ENCODE assay signal across 13 cellular contexts in genomic region chr11:15775051-15775541, GRCh38.
DNase-seq lines count a peak whose midpoint lies in the region; ATAC-seq, FAIRE-seq and TF ChIP-seq lines count a peak whose summit lies in the region.
"Had no signal": no experiment of that assay in that cellular context is flagged by ENCODE, and none has a peak within 500 bp of the region (broad histone marks: within the 10 kb centered on the region; RNA-seq: fewer than 3 reads in every experiment).

No MANE protein-coding gene starts in this region.

- H3K79me2 ChIP-seq in fibroblast of lung (ENCODE audit: control insufficient read depth, insufficient read depth, low read length), result no peaks in the 10 kb centered on the region

- H3K9ac ChIP-seq in fibroblast of lung (ENCODE audit: insufficient read depth, low read length) (no peak overlapping the region), kidney (ENCODE audit: low read length in 2 of 2) (no peak overlapping the region)

- DNase-seq in BE2C (peak; percentile 4), OCI-M1 (lab: John Stamatoyannopoulos, UW) (peak; percentile 6), fibroblast of lung (ENCODE audit: low read depth in 2 of 2) (peak in 1 of 2 donors; percentile 35), nephron progenitor cell (no peak), kidney (no peak), nucleus accumbens (lab: John Stamatoyannopoulos, UW) (no peak), occipital lobe (lab: John Stamatoyannopoulos, UW) (no peak)
- DNase-seq: activated naive CD4-positive, alpha-beta T cell treated with anti-CD3 and anti-CD28 coated beads, Interleukin-2, amount 10 ng/mL, durations not matched to agents 7 days and 5 days; cortex of kidney; NCI-H2107 had no signal

- no peak for ATAC-seq in GM21367 (IDR thresholded peaks at IDR 0.05; ENCODE audit: unreplicated experiment)

- no peak for FAIRE-seq in kidney (lab: Jason Lieb, UNC)

- no peaks in the 10 kb centered on the region for H3K36me3 ChIP-seq in BE2C
- no peaks in the 10 kb centered on the region for H3K36me3 ChIP-seq in fibroblast of lung (ENCODE audit: control insufficient read depth, insufficient read depth, low read length)
- no peaks in the 10 kb centered on the region for H3K36me3 ChIP-seq in kidney (ENCODE audit: control insufficient read depth in 1 of 2, insufficient read depth in 2 of 2, low read length in 2 of 2)

- H3K27ac Mint-ChIP-seq in nephron progenitor cell, result peak overlapping the region; percentile 83
- H3K27ac Mint-ChIP-seq: activated naive CD4-positive, alpha-beta T cell treated with anti-CD3 and anti-CD28 coated beads, Interleukin-2, amount 10 ng/mL, durations not matched to agents 7 days and 5 days; memory B cell; progenitor cell of endocrine pancreas had no signal

- peaks cover 3% of the 10 kb centered on the region for H3K27me3 Mint-ChIP-seq in nephron progenitor cell (ENCODE audit: low read depth, poor library complexity)
- H3K27me3 Mint-ChIP-seq: activated naive CD4-positive, alpha-beta T cell treated with anti-CD3 and anti-CD28 coated beads, Interleukin-2, amount 10 ng/mL, durations not matched to agents 7 days and 5 days; memory B cell had no signal

- H3K9me3 ChIP-seq in BE2C (no peaks in the 10 kb centered on the region), fibroblast of lung (ENCODE audit: control insufficient read depth, insufficient read depth, low read depth, low read length) (no peaks in the 10 kb centered on the region), kidney (ENCODE audit: control insufficient read depth in 1 of 2, low read length in 2 of 2) (no peaks in the 10 kb centered on the region)

- H3K27ac ChIP-seq in fibroblast of lung (ENCODE audit: insufficient read depth, low read length) (no peak overlapping the region), kidney (ENCODE audit: low read depth in 2 of 2, low read length in 2 of 2) (no peak overlapping the region)

- intact Hi-C loops in kidney (cut with DNase I), result no loop called here

- H2AFZ ChIP-seq in fibroblast of lung (ENCODE audit: low read length), result no peak overlapping the region

- peak overlapping the region; percentile 9 for H3K4me2 ChIP-seq in fibroblast of lung (ENCODE audit: extremely low read depth, insufficient read depth, low read length)

- H3K4me1 Mint-ChIP-seq in nephron progenitor cell, result peaks cover 57% of the 10 kb centered on the region
- H3K4me1 Mint-ChIP-seq: activated naive CD4-positive, alpha-beta T cell treated with anti-CD3 and anti-CD28 coated beads, Interleukin-2, amount 10 ng/mL, durations not matched to agents 7 days and 5 days; memory B cell had no signal

- H3K4me1 ChIP-seq in BE2C (no peaks in the 10 kb centered on the region; the same call in 1 of the 2 replicates), fibroblast of lung (ENCODE audit: control insufficient read depth, extremely low read depth, insufficient read depth, low read length) (no peaks in the 10 kb centered on the region), kidney (ENCODE audit: control insufficient read depth in 1 of 2, insufficient read depth in 1 of 2, low read depth in 1 of 2, low read length in 2 of 2) (peaks cover 5 to 10% of the 10 kb centered on the region in 2 donors)

- H3K27me3 ChIP-seq in BE2C, result no peaks in the 10 kb centered on the region
- no peaks in the 10 kb centered on the region for H3K27me3 ChIP-seq in fibroblast of lung (ENCODE audit: control insufficient read depth, insufficient read depth, low read length)

- no peak overlapping the region for H3K4me3 Mint-ChIP-seq in nephron progenitor cell
- H3K4me3 Mint-ChIP-seq: activated naive CD4-positive, alpha-beta T cell treated with anti-CD3 and anti-CD28 coated beads, Interleukin-2, amount 10 ng/mL, durations not matched to agents 7 days and 5 days; memory B cell had no signal

- no peak for TF ChIP-seq CTCF in BE2C (IDR thresholded peaks at IDR 0.05; ENCODE audit: low read depth, low read length)
- no peak for TF ChIP-seq CTCF in fibroblast of lung (conservative IDR thresholded peaks at IDR 0.05 in 1 of 2, IDR thresholded peaks at IDR 0.05 in 1 of 2; ENCODE audit: low read depth in 1 of 2, low read length in 2 of 2)
- TF ChIP-seq CTCF in nephron progenitor cell (IDR thresholded peaks at IDR 0.05), result no peak
- no peak for TF ChIP-seq CTCF in kidney (IDR thresholded peaks at IDR 0.05; ENCODE audit: borderline replicate concordance, extremely low read depth, insufficient read depth)

- H3K9me3 Mint-ChIP-seq in nephron progenitor cell, result no peaks in the 10 kb centered on the region
- H3K9me3 Mint-ChIP-seq: activated naive CD4-positive, alpha-beta T cell treated with anti-CD3 and anti-CD28 coated beads, Interleukin-2, amount 10 ng/mL, durations not matched to agents 7 days and 5 days; memory B cell had no signal

- H4K20me1 ChIP-seq in fibroblast of lung (ENCODE audit: control insufficient read depth, extremely low read depth, insufficient read depth, low read length), result no peaks in the 10 kb centered on the region

- H3K4me3 ChIP-seq in BE2C (ENCODE audit: low read depth, low read length) (no peak overlapping the region), fibroblast of lung (replicated peaks in 1 of 4; ENCODE audit: control extremely low read depth in 1 of 4, insufficient read depth in 1 of 4, low read depth in 3 of 4, low read length in 4 of 4) (no peak overlapping the region), kidney (ENCODE audit: low read length in 2 of 2) (no peak overlapping the region)

- no peaks in the 10 kb centered on the region for H3K36me3 Mint-ChIP-seq in nephron progenitor cell (ENCODE audit: low read depth)
- H3K36me3 Mint-ChIP-seq: activated naive CD4-positive, alpha-beta T cell treated with anti-CD3 and anti-CD28 coated beads, Interleukin-2, amount 10 ng/mL, durations not matched to agents 7 days and 5 days; memory B cell had no signal

Comparison
In these comparisons a context has a peak if more than half of its experiments do, and no peak if none do; other contexts are left out.
1. DNase-seq: peak in BE2C (single experiment) and OCI-M1 (single experiment); none in nephron progenitor cell (single experiment), kidney (single experiment), nucleus accumbens (0 of 56) and occipital lobe (single experiment).